In genomic region chrX:137792214-137792613, GRCh38 we compare ENCODE assay signal across 30 cellular contexts.
"Had no signal": no experiment of that assay in that cellular context is flagged by ENCODE, and none has a peak within 500 bp of the region (broad histone marks: within the 10 kb centered on the region; RNA-seq: fewer than 3 reads in every experiment).

No MANE protein-coding gene starts in this region.

- H3K27ac Mint-ChIP-seq: immature natural killer cell; naive thymus-derived CD4-positive, alpha-beta T cell; nephron; progenitor cell of endocrine pancreas; stimulated activated memory B cell treated with anti-CD40 and anti-IgM and Interleukin-4, amounts not matched to agents 10 μg/mL and 1 μg/mL and 100 μg/mL, for 72 hours; stimulated activated naive CD8-positive, alpha-beta T cell treated with anti-CD3 and anti-CD28 coated beads, Interleukin-15, amount 100 ng/mL, for 72 hours; type B pancreatic cell had no signal

- H3K27me3 Mint-ChIP-seq: progenitor cell of endocrine pancreas; stimulated activated memory B cell treated with anti-CD40 and anti-IgM and Interleukin-4, amounts not matched to agents 10 μg/mL and 1 μg/mL and 100 μg/mL, for 72 hours; stimulated activated naive CD8-positive, alpha-beta T cell treated with anti-CD3 and anti-CD28 coated beads, Interleukin-15, amount 100 ng/mL, for 72 hours; type B pancreatic cell had no signal

- H3K27ac ChIP-seq: left ventricle myocardium inferior, neutrophil, parathyroid adenoma, right atrium auricular region, right lobe of liver, tibial nerve, uterus had no signal

- H3K4me2 ChIP-seq: smooth muscle cell had no signal

- H3K4me3 ChIP-seq: left ventricle myocardium inferior, lung, mucosa of descending colon, right atrium auricular region, right lobe of liver, smooth muscle cell, tibial nerve, uterus had no signal

- H3K4me1 ChIP-seq: left ventricle myocardium inferior, parathyroid adenoma, right atrium auricular region, right lobe of liver, tibial nerve, uterus had no signal

- H3K79me2 ChIP-seq: parathyroid adenoma had no signal

- ATAC-seq: left colon; mucosa of descending colon; naive thymus-derived CD4-positive, alpha-beta T cell; right lobe of liver; stimulated activated memory B cell treated with anti-CD40 and anti-IgM and Interleukin-4, amounts not matched to agents 10 μg/mL and 1 μg/mL and 100 μg/mL, for 72 hours; stimulated activated naive CD8-positive, alpha-beta T cell treated with anti-CD3 and anti-CD28 coated beads, Interleukin-15, amount 100 ng/mL, for 72 hours had no signal

- H3K4me3 Mint-ChIP-seq: immature natural killer cell; naive thymus-derived CD4-positive, alpha-beta T cell; nephron; neural crest cell; stimulated activated memory B cell treated with anti-CD40 and anti-IgM and Interleukin-4, amounts not matched to agents 10 μg/mL and 1 μg/mL and 100 μg/mL, for 72 hours; stimulated activated naive CD8-positive, alpha-beta T cell treated with anti-CD3 and anti-CD28 coated beads, Interleukin-15, amount 100 ng/mL, for 72 hours; type B pancreatic cell had no signal

- H3K36me3 ChIP-seq: left ventricle myocardium inferior, neutrophil, right atrium auricular region, right lobe of liver, tibial nerve, uterus had no signal

- H3K4me1 Mint-ChIP-seq: immature natural killer cell; naive thymus-derived CD4-positive, alpha-beta T cell; nephron; neural crest cell; stimulated activated memory B cell treated with anti-CD40 and anti-IgM and Interleukin-4, amounts not matched to agents 10 μg/mL and 1 μg/mL and 100 μg/mL, for 72 hours; stimulated activated naive CD8-positive, alpha-beta T cell treated with anti-CD3 and anti-CD28 coated beads, Interleukin-15, amount 100 ng/mL, for 72 hours had no signal

- H2AFZ ChIP-seq: parathyroid adenoma had no signal

- H3K9ac ChIP-seq: parathyroid adenoma had no signal

- H3K36me3 Mint-ChIP-seq: immature natural killer cell; naive thymus-derived CD4-positive, alpha-beta T cell; stimulated activated memory B cell treated with anti-CD40 and anti-IgM and Interleukin-4, amounts not matched to agents 10 μg/mL and 1 μg/mL and 100 μg/mL, for 72 hours; type B pancreatic cell had no signal

- H3K27me3 ChIP-seq: neutrophil, right atrium auricular region, right lobe of liver, tibial nerve, uterus had no signal

- DNase-seq: hippocampal formation; immature natural killer cell; kidney; left colon; left ventricle myocardium inferior; midbrain; mucosa of descending colon; naive thymus-derived CD4-positive, alpha-beta T cell; occipital lobe; right lobe of liver; stimulated activated CD4-positive, alpha-beta T cell treated with anti-CD3 and anti-CD28 coated beads, Interleukin-1b, Interleukin-23, amount 100 ng/mL, for 48 hours; stimulated activated CD4-positive, alpha-beta T cell treated with anti-CD3 and anti-CD28 coated beads, Interleukin-2, amount 100 ng/mL, for 48 hours; stimulated activated CD4-positive, alpha-beta T cell treated with anti-CD3 and anti-CD28 coated beads, Interleukin-4, amount 100 ng/mL, for 4 hours; stimulated activated CD8-positive, alpha-beta memory T cell treated with anti-CD3 and anti-CD28 coated beads, Interleukin-4, amount 100 ng/mL, for 48 hours; stimulated activated naive CD4-positive, alpha-beta T cell treated with Interleukin-2 at 50 U/mL for 16 hours; stimulated activated naive CD8-positive, alpha-beta T cell treated with anti-CD3 and anti-CD28 coated beads, Interleukin-15, amount 100 ng/mL, for 72 hours; substantia nigra; uterus had no signal

- H3K9me3 Mint-ChIP-seq: immature natural killer cell; stimulated activated memory B cell treated with anti-CD40 and anti-IgM and Interleukin-4, amounts not matched to agents 10 μg/mL and 1 μg/mL and 100 μg/mL, for 72 hours; stimulated activated naive CD8-positive, alpha-beta T cell treated with anti-CD3 and anti-CD28 coated beads, Interleukin-15, amount 100 ng/mL, for 72 hours; type B pancreatic cell had no signal

- FAIRE-seq: islet of Langerhans, kidney had no signal

- H3K9me3 ChIP-seq: left ventricle myocardium inferior, mucosa of descending colon, neutrophil, right atrium auricular region, right lobe of liver, tibial nerve, uterus had no signal
